In the genomic region with DNA sequence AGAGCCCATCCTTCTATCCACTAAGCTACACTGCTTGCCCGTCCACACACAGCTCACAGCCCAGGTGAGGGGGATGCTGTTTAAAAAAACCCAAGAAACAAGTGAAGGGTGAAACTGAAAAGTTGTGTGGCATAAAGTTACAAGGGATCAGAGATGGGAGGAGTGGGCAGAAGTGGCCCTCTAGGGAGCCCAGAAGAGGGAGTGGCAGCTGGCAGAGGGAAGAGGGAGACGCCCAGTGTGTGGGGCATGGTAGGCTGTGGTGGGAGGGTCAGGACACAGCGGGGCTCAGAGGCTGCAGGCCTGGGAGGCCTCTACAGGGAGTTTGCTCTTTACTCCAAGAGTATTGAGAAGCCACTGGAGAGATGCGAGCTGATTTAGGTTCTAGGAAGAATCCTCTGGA, we compare ENCODE assay signal across 19 cellular contexts. TPM values are rescaled to one million over a fixed set of nuclear protein-coding genes. Genes with fewer than 3 reads are reported as not detected.
DNase-seq lines count a peak whose midpoint lies in the region; ATAC-seq and TF ChIP-seq lines count a peak whose summit lies in the region.
"Had no signal": no experiment of that assay in that cellular context is flagged by ENCODE, and none has a peak within 500 bp of the region (broad histone marks: within the 10 kb centered on the region; RNA-seq: fewer than 3 reads in every experiment).

No MANE protein-coding gene starts in this region.

- peaks cover 18% of the 10 kb centered on the region for H3K9me3 Mint-ChIP-seq in neural progenitor cell

- H2AFZ ChIP-seq in neural progenitor cell (replicated peaks), result no peak overlapping the region

- H3K4me3 Mint-ChIP-seq in neural progenitor cell, result no peak overlapping the region
- H3K4me3 Mint-ChIP-seq: B cell; CD4-positive, CD25-positive, alpha-beta regulatory T cell; CD8-positive, alpha-beta T cell had no signal

- H3K36me3 ChIP-seq in neural progenitor cell, result no peaks in the 10 kb centered on the region
- H3K36me3 ChIP-seq in colonic mucosa, result no peaks in the 10 kb centered on the region
- H3K36me3 ChIP-seq: BLaER1, HAP-1 had no signal

- peaks cover 2% of the 10 kb centered on the region for H3K36me3 Mint-ChIP-seq in neural progenitor cell
- H3K36me3 Mint-ChIP-seq: CD8-positive, alpha-beta T cell had no signal

- peak overlapping the region; percentile 11 for H3K27ac Mint-ChIP-seq in neural progenitor cell
- H3K27ac Mint-ChIP-seq: B cell; CD4-positive, CD25-positive, alpha-beta regulatory T cell; CD8-positive, alpha-beta T cell had no signal

- peaks cover 2% of the 10 kb centered on the region for H3K27me3 Mint-ChIP-seq in neural progenitor cell (ENCODE audit: insufficient read depth, low read depth)
- H3K27me3 Mint-ChIP-seq: B cell had no signal

- DNase-seq in DMS79 treated with DMSO at 0.1 percent for 48 hours (lab: John Stamatoyannopoulos, UW) (peak; percentile 43), DMS79 (lab: John Stamatoyannopoulos, UW) (no peak), NCI-H524 treated with DMSO at 0.1 percent for 48 hours (lab: John Stamatoyannopoulos, UW) (peak; percentile 25), neural progenitor cell (ENCODE audit: low spot score) (no peak), colonic mucosa (no peak)
- DNase-seq: Caco-2; CD4-positive, CD25-positive, alpha-beta regulatory T cell; CD8-positive, alpha-beta T cell; DMS153; GF-D8; GOT3 had no signal

- no peaks in the 10 kb centered on the region for H4K20me1 ChIP-seq in neural progenitor cell (ENCODE audit: low read depth)
- H4K20me1 ChIP-seq: BLaER1 had no signal

- no peaks in the 10 kb centered on the region for H3K79me2 ChIP-seq in neural progenitor cell (ENCODE audit: low read depth)

- TF ChIP-seq CTCF in neural progenitor cell (IDR thresholded peaks at IDR 0.05) (no peak), colonic mucosa (IDR thresholded peaks at IDR 0.05) (no peak)

- H3K4me1 ChIP-seq in neural progenitor cell (no peaks in the 10 kb centered on the region), colonic mucosa (no peaks in the 10 kb centered on the region)
- H3K4me1 ChIP-seq: BLaER1 had no signal

- H3K4me2 ChIP-seq in neural progenitor cell, result no peak overlapping the region
- H3K4me2 ChIP-seq: BLaER1 had no signal

- peaks cover 22% of the 10 kb centered on the region for H3K4me1 Mint-ChIP-seq in neural progenitor cell
- H3K4me1 Mint-ChIP-seq: B cell had no signal

- H3K9me3 ChIP-seq in neural progenitor cell (ENCODE audit: low read depth), result no peaks in the 10 kb centered on the region
- no peaks in the 10 kb centered on the region for H3K9me3 ChIP-seq in colonic mucosa

- ATAC-seq in GM18519 (IDR thresholded peaks at IDR 0.05; ENCODE audit: low FRiP score, unreplicated experiment) (no peak), GM18909 (IDR thresholded peaks at IDR 0.05; ENCODE audit: poor library complexity, unreplicated experiment) (no peak)
- ATAC-seq: CD8-positive, alpha-beta T cell had no signal

- H3K4me3 ChIP-seq in neural progenitor cell, result no peak overlapping the region
- no peak overlapping the region for H3K4me3 ChIP-seq in colonic mucosa
- H3K4me3 ChIP-seq: BLaER1, HAP-1 had no signal

- no peak overlapping the region for H3K27ac ChIP-seq in neural progenitor cell
- no peak overlapping the region for H3K27ac ChIP-seq in colonic mucosa
- H3K27ac ChIP-seq: 22Rv1, BLaER1, C4-2B had no signal

- no peaks in the 10 kb centered on the region for H3F3A ChIP-seq in neural progenitor cell (ENCODE audit: low read depth)

- H3K27me3 ChIP-seq in neural progenitor cell (no peaks in the 10 kb centered on the region), colonic mucosa (no peaks in the 10 kb centered on the region)
- H3K27me3 ChIP-seq: BLaER1 had no signal

- intact Hi-C loops in colonic mucosa (cut with DNase I), result no loop called here

- H3K9ac ChIP-seq in neural progenitor cell (no peak overlapping the region), colonic mucosa (ENCODE audit: low read depth in 2 of 2, low read length in 2 of 2) (no peak overlapping the region)
- H3K9ac ChIP-seq: BLaER1 had no signal

RNA-seq across cellular contexts. Expression of a gene that starts 30.1 kb away (rescaled TPM):
- total RNA-seq in neural progenitor cell (ENCODE audit: low replicate concordance) (0.19 TPM in 1 of 2 replicates, not detected in the other), colonic mucosa (under 1 TPM; 0.30 to 0.82 TPM)
- total RNA-seq: B cell, Caco-2, G401 had no signal

Comparison
In these comparisons a context has a peak if more than half of its experiments do, and no peak if none do; other contexts are left out.
1. DNase-seq: peak in DMS79 treated with DMSO at 0.1 percent for 48 hours (single experiment) and NCI-H524 treated with DMSO at 0.1 percent for 48 hours (single experiment); none in DMS79 (single experiment), neural progenitor cell (single experiment) and colonic mucosa (single experiment).